In the genomic region with DNA sequence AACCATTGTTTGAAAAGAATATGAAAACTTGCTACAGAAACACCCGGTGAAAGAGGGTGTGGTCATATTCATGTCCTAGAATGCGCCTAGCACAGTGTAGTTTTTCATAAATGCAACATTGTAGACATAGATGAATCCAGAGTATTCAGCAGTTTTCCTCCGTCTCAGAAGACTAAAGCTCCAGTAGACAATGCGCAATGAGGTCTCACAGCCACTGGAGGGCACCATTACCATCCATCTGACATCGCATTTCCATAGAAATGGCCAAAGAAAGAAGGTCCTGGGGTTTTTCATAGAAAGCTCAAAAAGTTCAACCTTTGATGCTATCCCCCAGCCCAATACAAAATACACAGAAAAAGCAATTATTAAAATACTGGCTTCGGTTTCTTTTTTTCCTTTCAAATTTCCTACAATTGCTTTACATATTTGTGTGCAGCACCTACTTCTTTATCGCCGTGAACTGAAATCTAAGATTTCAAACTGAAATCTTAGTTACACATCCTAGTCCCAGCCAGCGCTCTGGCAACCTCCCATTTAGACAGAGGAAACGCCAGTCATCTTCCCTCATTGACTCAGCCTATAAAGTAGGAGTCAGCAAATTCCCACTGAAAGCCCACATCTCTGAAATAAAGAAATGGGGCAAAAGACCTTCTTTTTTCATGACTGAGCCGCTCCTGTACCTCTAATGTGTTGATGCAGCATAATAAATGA, we compare ENCODE assay signal across 8 cellular contexts. TPM values are rescaled to one million over a fixed set of nuclear protein-coding genes. Genes with fewer than 3 reads are reported as not detected.
DNase-seq lines count a peak whose midpoint lies in the region; ATAC-seq and TF ChIP-seq lines count a peak whose summit lies in the region.

No MANE protein-coding gene starts in this region.

- POLR2A ChIA-PET in MCF 10A (lab: Yijun Ruan, JAX): interaction anchor here (0.6 to 1.1 kb wide), 6 partner anchors 22 to 748 kb away, joined by 3 to 4 read pairs (median 3); no protein-coding TSS in a partner anchor

- peak; percentile 74 for TF ChIP-seq CTCF in MCF 10A (IDR thresholded peaks at IDR 0.05; ENCODE audit: unreplicated experiment)

- H3K36me3 Mint-ChIP-seq in MCF 10A (ENCODE audit: insufficient read depth, unreplicated experiment): peaks cover 12% of the 10 kb centered on the region

- H3K4me3 Mint-ChIP-seq in MCF 10A (ENCODE audit: unreplicated experiment): no peak overlapping the region

- no peak for ATAC-seq in activated CD4-positive, CD25-positive, alpha-beta regulatory T cell treated with anti-CD3 and anti-CD28 coated beads, Interleukin-2, amount 50 U/mL, for 24 hours
- no peak for ATAC-seq in HG03025 (IDR thresholded peaks at IDR 0.05; ENCODE audit: low FRiP score, unreplicated experiment)

- intact Hi-C loops in MCF 10A (cut with micrococcal nuclease): loop anchor here (1.0 to 10.0 kb wide), 9 partner anchors 22 to 485 kb away; no protein-coding TSS in a partner anchor

- CTCF ChIA-PET in MCF 10A (lab: Yijun Ruan, JAX): interaction anchor here (0.6 to 4.0 kb wide), 31 partner anchors 9 to 1109 kb away, joined by 3 to 27 read pairs (median 3); no protein-coding TSS in a partner anchor

- DNase-seq in activated CD4-positive, CD25-positive, alpha-beta regulatory T cell (lab: John Stamatoyannopoulos, UW): peak; percentile 6 to 29 (median 6)
- DNase-seq in NCI-H1092 treated with DMSO at 0.1 percent for 48 hours (lab: John Stamatoyannopoulos, UW) (peak; percentile 50), T-helper 9 cell (peak; percentile 36), MCF 10A (ENCODE audit: unreplicated experiment) (peak; percentile 73), inferior parietal cortex (ENCODE audit: extremely low spot score) (peak; percentile 91)
- DNase-seq in stimulated activated CD4-positive, alpha-beta T cell treated with anti-CD3 and anti-CD28 coated beads, Interleukin-2, amount 100 ng/mL, for 48 hours: peak; percentile 49 to 58

- peaks cover 9% of the 10 kb centered on the region for H3K4me1 Mint-ChIP-seq in MCF 10A (ENCODE audit: insufficient read depth, unreplicated experiment)

- no TSS peak for BruUV-seq in MCF 10A (replicated peaks; lab: Mats Ljungman, UMichigan)

- H3K27ac Mint-ChIP-seq in MCF 10A (ENCODE audit: low read depth, unreplicated experiment): no peak overlapping the region

- H3K9me3 Mint-ChIP-seq in MCF 10A (ENCODE audit: unreplicated experiment): no peaks in the 10 kb centered on the region

- H3K27me3 Mint-ChIP-seq in MCF 10A (ENCODE audit: insufficient read depth, unreplicated experiment): no peaks in the 10 kb centered on the region

RNA-seq across cellular contexts. Expression of gene CD58, which starts 3.9 kb away (rescaled TPM):
- 11.0 and 13.4 TPM in 2 replicates for total RNA-seq in MCF 10A (2022)

Comparison
In these comparisons a context has a peak if more than half of its experiments do, and no peak if none do; other contexts are left out.
1. DNase-seq: peak in every context shown above with its lines; median percentile 91 in inferior parietal cortex; 73 in MCF 10A; 54 in stimulated activated CD4-positive, alpha-beta T cell treated with anti-CD3 and anti-CD28 coated beads, Interleukin-2, amount 100 ng/mL, for 48 hours; 50 in NCI-H1092 treated with DMSO at 0.1 percent for 48 hours; 36 in T-helper 9 cell; 6 in activated CD4-positive, CD25-positive, alpha-beta regulatory T cell.